ENCODE assay signal across 33 cellular contexts in the genomic region with DNA sequence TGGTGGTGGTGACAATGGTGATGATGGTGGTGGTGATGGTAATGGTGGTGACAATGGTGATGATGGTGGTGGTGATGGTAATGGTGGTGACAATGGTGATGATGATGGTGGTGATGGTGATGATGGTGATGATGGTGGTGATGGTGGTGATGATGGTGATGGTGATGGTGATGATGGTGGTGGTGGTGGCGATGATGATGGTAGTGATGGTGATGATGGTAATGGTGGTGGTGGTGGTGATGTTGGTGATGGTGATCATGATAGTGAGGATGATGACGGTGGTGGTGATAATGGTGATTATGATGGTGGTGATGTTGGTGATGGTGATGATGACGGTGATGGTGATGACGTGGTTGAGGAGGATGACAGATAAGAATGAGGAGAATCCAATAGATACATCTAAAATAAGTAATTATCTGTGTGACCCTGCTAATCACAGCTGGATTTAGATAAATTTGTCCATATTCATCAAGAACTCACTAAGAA.
"Had no signal": no experiment of that assay in that cellular context is flagged by ENCODE, and none has a peak within 500 bp of the region (broad histone marks: within the 10 kb centered on the region; RNA-seq: fewer than 3 reads in every experiment).

No MANE protein-coding gene starts in this region.

- H3K27me3 ChIP-seq: ascending aorta, cardiac muscle cell, dorsolateral prefrontal cortex, foreskin keratinocyte, hepatocyte had no signal

- H2AFZ ChIP-seq: hepatocyte had no signal

- H3K4me3 ChIP-seq: ascending aorta, breast epithelium, cardiac muscle cell, coronary artery, dorsolateral prefrontal cortex, esophagus muscularis mucosa, gastroesophageal sphincter, heart right ventricle, hepatocyte had no signal

- H3K4me2 ChIP-seq: hepatocyte had no signal

- H3K9me3 ChIP-seq: ascending aorta, breast epithelium had no signal

- H3K4me1 ChIP-seq: ascending aorta, breast epithelium, esophagus muscularis mucosa, foreskin keratinocyte, gastroesophageal sphincter, heart right ventricle had no signal

- H3K79me2 ChIP-seq: hepatocyte had no signal

- ATAC-seq: activated CD4-positive, alpha-beta T cell treated with anti-CD3 and anti-CD28 coated beads for 36 hours; activated CD8-positive, alpha-beta memory T cell treated with anti-CD3 and anti-CD28 coated beads, Interleukin-2, amount 10 ng/mL, durations not matched to agents 7 days and 5 days; activated CD8-positive, alpha-beta T cell treated with anti-CD3 and anti-CD28 coated beads, Interleukin-2, amount 10 ng/mL, durations not matched to agents 7 days and 5 days; activated naive CD4-positive, alpha-beta T cell treated with anti-CD3 and anti-CD28 coated beads, Interleukin-2, amount 50 U/mL, for 72 hours; foreskin keratinocyte; gastroesophageal sphincter; heart right ventricle; T-helper 17 cell had no signal

- H3K27ac ChIP-seq: ascending aorta, breast epithelium, cardiac muscle cell, coronary artery, dorsolateral prefrontal cortex, esophagus muscularis mucosa, foreskin keratinocyte, gastroesophageal sphincter, heart right ventricle, hepatocyte, WERI-Rb-1 had no signal

- DNase-seq: activated B cell treated with CpG ODN at 0.5 μM for 24 hours; activated CD4-positive, alpha-beta memory T cell treated with anti-CD3 and anti-CD28 coated beads for 36 hours; activated CD4-positive, alpha-beta T cell treated with anti-CD3 and anti-CD28 coated beads for 36 hours; activated CD4-positive, alpha-beta T cell treated with anti-CD3 and anti-CD28 coated beads, Interleukin-2, amount 10 ng/mL, durations not matched to agents 24 days and 14 days; activated CD4-positive, CD25-positive, alpha-beta regulatory T cell treated with anti-CD3 and anti-CD28 coated beads, Interleukin-2, amount 50 U/mL, for 72 hours; activated CD8-positive, alpha-beta memory T cell treated with anti-CD3 and anti-CD28 coated beads, Interleukin-2, amount 10 ng/mL, durations not matched to agents 7 days and 5 days; activated CD8-positive, alpha-beta memory T cell treated with anti-CD3 and anti-CD28 coated beads, Interleukin-2, amount 50 U/mL, for 4 hours; activated CD8-positive, alpha-beta T cell treated with anti-CD3 and anti-CD28 coated beads, Interleukin-2, amount 10 ng/mL, durations not matched to agents 7 days and 5 days; activated effector memory CD4-positive, alpha-beta T cell treated with anti-CD3 and anti-CD28 coated beads, Interleukin-2, amount 50 U/mL, for 16 hours; activated naive CD4-positive, alpha-beta T cell; activated naive CD4-positive, alpha-beta T cell treated with anti-CD3 and anti-CD28 coated beads, Interleukin-2, amount 10 ng/mL, durations not matched to agents 7 days and 5 days; activated naive CD8-positive, alpha-beta T cell treated with anti-CD3 and anti-CD28 coated beads, Interleukin-2, amount 10 ng/mL, durations not matched to agents 7 days and 5 days; activated T-cell treated with anti-CD3 and anti-CD28 coated beads, Interleukin-2, amount 50 U/mL, for 1 hour; activated T-cell treated with anti-CD3 and anti-CD28 coated beads, Interleukin-2, amount 50 U/mL, for 48 hours; central memory CD4-positive, alpha-beta T cell; cerebellar nuclear complex; dorsolateral prefrontal cortex; effector memory CD4-positive, alpha-beta T cell; endodermal cell; erythroblast; foreskin keratinocyte; heart right ventricle; T-helper 17 cell; T1000; WERI-Rb-1 had no signal

- H3K36me3 ChIP-seq: ascending aorta, breast epithelium, cardiac muscle cell, esophagus muscularis mucosa, gastroesophageal sphincter, heart right ventricle, WERI-Rb-1 had no signal
